22 cellular contexts compared by ENCODE assay signal in genomic region chr6:78935561-78935960, GRCh38.
A peak's percentile ranks its signal among the peaks of the same experiment; 100 is the strongest.
DNase-seq lines count a peak whose midpoint lies in the region; ATAC-seq and TF ChIP-seq lines count a peak whose summit lies in the region.
"Had no signal": no experiment of that assay in that cellular context is flagged by ENCODE, and none has a peak within 500 bp of the region (broad histone marks: within the 10 kb centered on the region; RNA-seq: fewer than 3 reads in every experiment).

No MANE protein-coding gene starts in this region.

- no peak overlapping the region for H3K4me2 ChIP-seq in PC-9
- H3K4me2 ChIP-seq: BLaER1 had no signal

- 61 to 75% methylated on average over 2 of the region's 2 CpGs for WGBS in heart right ventricle, 2 donors

- TF ChIP-seq CTCF in heart right ventricle (IDR thresholded peaks at IDR 0.05) (no peak), PC-9 (conservative IDR thresholded peaks at IDR 0.05) (no peak)

- H3K4me3 ChIP-seq in heart right ventricle (no peak overlapping the region), PC-9 (no peak overlapping the region)
- H3K4me3 ChIP-seq: BLaER1, GM12878 had no signal

- no peak overlapping the region for H2AFZ ChIP-seq in PC-9

- intact Hi-C loops in Right ventricle myocardium superior (cut with DNase I): no loop called here
- intact Hi-C loops in Right ventricle myocardium inferior (cut with DNase I): loop anchor here (5.0 to 10.0 kb wide), 2 partner anchors 47 to 299 kb away; partner anchors contain the start of gene HMGN3
- intact Hi-C loops in left ventricle myocardium superior (cut with micrococcal nuclease): no loop called here
- intact Hi-C loops in heart right ventricle (cut with DNase I): no loop called here
- intact Hi-C loops in PC-9 (cut with micrococcal nuclease; ENCODE audit: unreplicated experiment): no loop called here

- H3K9me2 ChIP-seq in PC-9 (ENCODE audit: insufficient read depth): no peaks in the 10 kb centered on the region

- no peaks in the 10 kb centered on the region for H4K20me1 ChIP-seq in PC-9 (ENCODE audit: insufficient read depth)
- H4K20me1 ChIP-seq: BLaER1 had no signal

- H3K27ac ChIP-seq in heart right ventricle: peak overlapping the region in 4 of 10 donors; percentile 7 to 60 (median 43)
- H3K27ac ChIP-seq in PC-9: no peak overlapping the region
- H3K27ac ChIP-seq: BLaER1 had no signal

- H3K4me1 ChIP-seq in heart right ventricle (peaks cover 0 to 9% (median 0%) of the 10 kb centered on the region in 9 donors), PC-9 (replicated peaks; ENCODE audit: insufficient read depth) (no peaks in the 10 kb centered on the region)
- H3K4me1 ChIP-seq: BE2C, BLaER1 had no signal

- no peak for DNase-seq in Right ventricle myocardium superior
- no peak for DNase-seq in Right ventricle myocardium inferior (ENCODE audit: missing footprints)
- no peak for DNase-seq in left ventricle myocardium superior
- no peak for DNase-seq in heart right ventricle
- DNase-seq in PC-9: no peak
- DNase-seq: 8988T; ACHN; BE2C; C1 segment of cervical spinal cord; CD4-positive, alpha-beta memory T cell; CD4-positive, CD25-positive, alpha-beta regulatory T cell; CD8-positive, alpha-beta memory T cell; COR-L47; DMS 273 treated with DMSO at 0.1 percent for 48 hours; DMS153; DMS53; DMS79; DND-41; EL; GDM1 had no signal

- CTCF ChIA-PET in PC-9 (lab: Charles Lee): no interaction called here

- H3K36me3 ChIP-seq in heart right ventricle (peaks cover 0 to 32% (median 0%) of the 10 kb centered on the region in 9 donors), PC-9 (ENCODE audit: low read depth) (no peaks in the 10 kb centered on the region)

- H3K27me3 ChIP-seq in heart right ventricle (no peaks in the 10 kb centered on the region), PC-9 (ENCODE audit: insufficient read depth, low read depth) (no peaks in the 10 kb centered on the region)
- H3K27me3 ChIP-seq: BE2C, BLaER1 had no signal

- peaks cover 0 to 20% (median 3%) of the 10 kb centered on the region in 11 donors for H3K9me3 ChIP-seq in heart right ventricle
- H3K9me3 ChIP-seq in PC-9 (ENCODE audit: insufficient read depth, low read depth): no peaks in the 10 kb centered on the region
- H3K9me3 ChIP-seq: BE2C, BLaER1 had no signal

- ATAC-seq in Right ventricle myocardium superior (ENCODE audit: poor library complexity) (peak; percentile 63), Right ventricle myocardium inferior (no peak), left ventricle myocardium superior (peak; percentile 59), heart right ventricle (no peak)
- ATAC-seq: GM12878 had no signal

- POLR2A ChIA-PET in PC-9 (lab: Charles Lee; ENCODE audit: unreplicated experiment): no interaction called here

- H3F3A ChIP-seq in PC-9 (ENCODE audit: insufficient read depth, low read depth): no peaks in the 10 kb centered on the region

- H3K79me2 ChIP-seq in PC-9 (ENCODE audit: low read depth): no peaks in the 10 kb centered on the region

- no TSS peak for BruUV-seq in PC-9 (replicated peaks; lab: Mats Ljungman, UMichigan)

Comparison
In these comparisons a context has a peak if more than half of its experiments do, and no peak if none do; other contexts are left out.
1. ATAC-seq: peak in Right ventricle myocardium superior (single experiment) and left ventricle myocardium superior (single experiment); none in Right ventricle myocardium inferior (single experiment) and heart right ventricle (0 of 8).